ENCODE assay signal across 1 cellular context in genomic region chr5:174414315-174414710, GRCh38.
TF ChIP-seq lines count a peak whose summit lies in the region.

No MANE protein-coding gene starts in this region.

TF ChIP-seq in SK-N-SH treated with all-trans-retinoic acid at 6 μM for 48 hours, 23 proteins besides CTCF, POLR2A, EP300 and RAD21 (continued from another document):
- TF ChIP-seq, protein P1, sequence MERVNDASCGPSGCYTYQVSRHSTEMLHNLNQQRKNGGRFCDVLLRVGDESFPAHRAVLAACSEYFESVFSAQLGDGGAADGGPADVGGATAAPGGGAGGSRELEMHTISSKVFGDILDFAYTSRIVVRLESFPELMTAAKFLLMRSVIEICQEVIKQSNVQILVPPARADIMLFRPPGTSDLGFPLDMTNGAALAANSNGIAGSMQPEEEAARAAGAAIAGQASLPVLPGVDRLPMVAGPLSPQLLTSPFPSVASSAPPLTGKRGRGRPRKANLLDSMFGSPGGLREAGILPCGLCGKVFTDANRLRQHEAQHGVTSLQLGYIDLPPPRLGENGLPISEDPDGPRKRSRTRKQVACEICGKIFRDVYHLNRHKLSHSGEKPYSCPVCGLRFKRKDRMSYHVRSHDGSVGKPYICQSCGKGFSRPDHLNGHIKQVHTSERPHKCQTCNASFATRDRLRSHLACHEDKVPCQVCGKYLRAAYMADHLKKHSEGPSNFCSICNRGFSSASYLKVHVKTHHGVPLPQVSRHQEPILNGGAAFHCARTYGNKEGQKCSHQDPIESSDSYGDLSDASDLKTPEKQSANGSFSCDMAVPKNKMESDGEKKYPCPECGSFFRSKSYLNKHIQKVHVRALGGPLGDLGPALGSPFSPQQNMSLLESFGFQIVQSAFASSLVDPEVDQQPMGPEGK (CRISPR knock-in tag; IDR thresholded peaks at IDR 0.05; ENCODE audit: borderline replicate concordance), result no peak
- TF ChIP-seq PPARA (CRISPR knock-in tag; IDR thresholded peaks at IDR 0.05; ENCODE audit: borderline replicate concordance) (no peak), ARNTL (CRISPR knock-in tag; IDR thresholded peaks at IDR 0.05; ENCODE audit: borderline replicate concordance, low read depth) (no peak), ZC3H10 (CRISPR knock-in tag; IDR thresholded peaks at IDR 0.05) (no peak)
